26 cellular contexts compared by ENCODE assay signal in the genomic region with DNA sequence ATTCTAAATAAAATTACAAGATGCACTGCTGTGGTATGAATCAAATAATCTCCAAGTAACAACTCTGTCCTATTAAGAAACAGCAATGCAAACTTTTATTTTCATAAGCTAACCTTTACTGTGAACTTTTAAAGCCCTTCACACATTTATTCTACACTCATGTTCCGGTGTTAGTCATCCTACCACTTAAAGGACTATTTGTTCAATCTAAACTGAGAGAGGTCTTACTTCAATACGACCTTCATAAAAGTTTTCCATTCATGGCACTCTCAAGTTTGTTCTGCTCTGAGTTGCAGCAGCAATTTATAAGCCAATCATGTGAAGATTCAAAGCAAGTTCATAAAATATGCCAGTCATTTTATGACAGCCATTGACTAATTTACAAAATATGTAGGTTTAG. TPM values are rescaled to one million over a fixed set of nuclear protein-coding genes. Genes with fewer than 3 reads are reported as not detected.
DNase-seq lines count a peak whose midpoint lies in the region; ATAC-seq, FAIRE-seq and TF ChIP-seq lines count a peak whose summit lies in the region.
"Had no signal": no experiment of that assay in that cellular context is flagged by ENCODE, and none has a peak within 500 bp of the region (broad histone marks: within the 10 kb centered on the region; RNA-seq: fewer than 3 reads in every experiment).

No MANE protein-coding gene starts in this region.

- no peak overlapping the region for H3K4me3 ChIP-seq in A549
- H3K4me3 ChIP-seq in HAP-1 = no peak overlapping the region
- H3K4me3 ChIP-seq: colonic mucosa, mucosa of descending colon, prostate gland, SK-N-MC had no signal

- 18% methylated on average over 2 of the region's 2 CpGs for WGBS in A549 (ENCODE audit: missing lambda C conversion rate)

- TF ChIP-seq RAD21 in A549 (conservative IDR thresholded peaks at IDR 0.05 in 1 of 2, IDR thresholded peaks at IDR 0.05 in 1 of 2) = no peak

- peak overlapping the region; percentile 49 for H3K27ac Mint-ChIP-seq in CD4-positive, alpha-beta T cell
- H3K27ac Mint-ChIP-seq in activated CD4-positive, alpha-beta memory T cell treated with anti-CD3 and anti-CD28 coated beads for 36 hours = peak overlapping the region; percentile 74
- H3K27ac Mint-ChIP-seq: WTC11 had no signal

- no peaks in the 10 kb centered on the region for H3K27me3 Mint-ChIP-seq in CD4-positive, alpha-beta T cell
- H3K27me3 Mint-ChIP-seq in activated CD4-positive, alpha-beta memory T cell treated with anti-CD3 and anti-CD28 coated beads for 36 hours = no peaks in the 10 kb centered on the region

- H3K4me1 Mint-ChIP-seq in CD4-positive, alpha-beta T cell (ENCODE audit: low read depth) = peaks cover 61% of the 10 kb centered on the region
- H3K4me1 Mint-ChIP-seq in activated CD4-positive, alpha-beta memory T cell treated with anti-CD3 and anti-CD28 coated beads for 36 hours (ENCODE audit: low read depth) = peaks cover 44% of the 10 kb centered on the region

- no peak for FAIRE-seq in A549 (lab: Jason Lieb, UNC)
- FAIRE-seq in frontal cortex (lab: Jason Lieb, UNC) = no peak
- FAIRE-seq: endometrium had no signal

- in situ Hi-C loops in HAP-1 (cut with MboI; ENCODE audit: low sequenced_read_pairs) = no loop called here

- H3K27ac ChIP-seq in A549 = no peak overlapping the region
- H3K27ac ChIP-seq in CD4-positive, alpha-beta T cell (ENCODE audit: low read depth, low read length) = no peak overlapping the region
- H3K27ac ChIP-seq: colonic mucosa, prostate gland, SK-N-MC had no signal

- no peaks in the 10 kb centered on the region for H3K9me3 ChIP-seq in A549
- H3K9me3 ChIP-seq in CD4-positive, alpha-beta T cell (ENCODE audit: control insufficient read depth, low read length) = no peaks in the 10 kb centered on the region
- no peaks in the 10 kb centered on the region for H3K9me3 ChIP-seq in HAP-1
- H3K9me3 ChIP-seq: Caco-2, colonic mucosa, mucosa of descending colon, prostate gland had no signal

- CTCF ChIA-PET in A549 (lab: Yijun Ruan, JAX) = no interaction called here
- CTCF ChIA-PET in CD4-positive, alpha-beta T cell (lab: Charles Lee) = no interaction called here
- CTCF ChIA-PET in activated CD4-positive, alpha-beta memory T cell treated with anti-CD3 and anti-CD28 coated beads for 36 hours (lab: Charles Lee) = interaction anchor here (0.8 to 1.8 kb wide), 2 partner anchors 38 to 132 kb away, joined by 4 to 5 read pairs; no protein-coding TSS in a partner anchor

- TF ChIP-seq CTCF in A549 (IDR thresholded peaks at IDR 0.05) = no peak
- no peak for TF ChIP-seq CTCF in CD4-positive, alpha-beta T cell (IDR thresholded peaks at IDR 0.05)

- intact Hi-C loops in CD4-positive, alpha-beta T cell (cut with DNase I, micrococcal nuclease) = loop anchor here in 1 of 2 experiments (5.0 kb wide), 1 partner anchor 227 kb away; a partner anchor contains a TSS
- intact Hi-C loops in activated CD4-positive, alpha-beta memory T cell treated with anti-CD3 and anti-CD28 coated beads for 36 hours (cut with micrococcal nuclease) = loop anchor here (2.0 to 10.0 kb wide), 4 partner anchors 78 to 867 kb away; no protein-coding TSS in a partner anchor

- ATAC-seq in A549 = no peak
- no peak for ATAC-seq in CD4-positive, alpha-beta T cell (ENCODE audit: poor library complexity)
- no peak for ATAC-seq in HG03457 (IDR thresholded peaks at IDR 0.05; ENCODE audit: unreplicated experiment)
- ATAC-seq: mucosa of descending colon, WTC11 had no signal

- peak overlapping the region; percentile 23; the same call in 1 of the 3 replicates for H3K4me2 ChIP-seq in A549

- no peaks in the 10 kb centered on the region for H3K36me3 ChIP-seq in HAP-1 (replicated peaks)
- H3K36me3 ChIP-seq: colonic mucosa, prostate gland had no signal

- peaks cover 83% of the 10 kb centered on the region for H3K36me3 Mint-ChIP-seq in CD4-positive, alpha-beta T cell (ENCODE audit: low read depth)
- H3K36me3 Mint-ChIP-seq in activated CD4-positive, alpha-beta memory T cell treated with anti-CD3 and anti-CD28 coated beads for 36 hours = peaks cover 25% of the 10 kb centered on the region

- POLR2A ChIA-PET in A549 (lab: Yijun Ruan, JAX) = no interaction called here
- POLR2A ChIA-PET in CD4-positive, alpha-beta T cell (lab: Charles Lee) = interaction anchor here (1.4 kb wide), 1 partner anchor 229 kb away, joined by 3 read pairs; a partner anchor contains a TSS
- POLR2A ChIA-PET in activated CD4-positive, alpha-beta memory T cell treated with anti-CD3 and anti-CD28 coated beads for 36 hours (lab: Charles Lee) = interaction anchor here (0.9 kb wide), 1 partner anchor 11 kb away, joined by 4 read pairs; no protein-coding TSS in a partner anchor

- H3K27me3 ChIP-seq in CD4-positive, alpha-beta T cell (ENCODE audit: control insufficient read depth, insufficient read depth, low read length) = no peaks in the 10 kb centered on the region
- no peaks in the 10 kb centered on the region for H3K27me3 ChIP-seq in HAP-1 (ENCODE audit: low read depth)
- H3K27me3 ChIP-seq: colonic mucosa had no signal

- no peak for TF ChIP-seq EP300 in A549 (IDR thresholded peaks at IDR 0.05)

- no peak for TF ChIP-seq POLR2A in A549 (IDR thresholded peaks at IDR 0.05; ENCODE audit: low read length)

- H3K9me3 Mint-ChIP-seq in CD4-positive, alpha-beta T cell = no peaks in the 10 kb centered on the region
- no peaks in the 10 kb centered on the region for H3K9me3 Mint-ChIP-seq in activated CD4-positive, alpha-beta memory T cell treated with anti-CD3 and anti-CD28 coated beads for 36 hours
- H3K9me3 Mint-ChIP-seq: T-helper 2 cell treated with Interferon-gamma antibody and Interleukin-4, amounts not matched to agents 5 μg/mL and 100 μg/mL, for 36 hours; WTC11 had no signal

- H3K4me1 ChIP-seq in A549 = peaks cover 12% of the 10 kb centered on the region; the same call in 1 of the 3 replicates
- H3K4me1 ChIP-seq in HAP-1 = no peaks in the 10 kb centered on the region
- H3K4me1 ChIP-seq: Caco-2, colonic mucosa, prostate gland had no signal

- DNase-seq in A549 (ENCODE audit: low read depth in 1 of 2, low spot score in 1 of 2) = no peak
- no peak for DNase-seq in CD4-positive, alpha-beta T cell
- no peak for DNase-seq in activated CD4-positive, alpha-beta memory T cell treated with anti-CD3 and anti-CD28 coated beads for 36 hours
- peak; percentile 52 for DNase-seq in dermis blood vessel endothelial cell
- no peak for DNase-seq in frontal cortex (ENCODE audit: low spot score in 2 of 2)
- DNase-seq in mesenteric fat pad (ENCODE audit: low spot score) = no peak
- no peak for DNase-seq in HAP-1 (ENCODE audit: low spot score in 2 of 2)
- DNase-seq: activated gamma-delta T cell treated with Interleukin-2 at 50 U/mL for 16 hours, AML-193, Caco-2, colonic mucosa, H7, Kasumi-1, mucosa of descending colon, NCI-H1048, NCI-H2029, NCI-H345, substantia nigra had no signal

- peak overlapping the region; percentile 68 for H3K4me3 Mint-ChIP-seq in CD4-positive, alpha-beta T cell
- no peak overlapping the region for H3K4me3 Mint-ChIP-seq in activated CD4-positive, alpha-beta memory T cell treated with anti-CD3 and anti-CD28 coated beads for 36 hours
- H3K4me3 Mint-ChIP-seq: WTC11 had no signal

TF ChIP-seq in A549, 52 proteins besides CTCF, POLR2A, EP300 and RAD21:
- no peak for TF ChIP-seq FOXS1 (CRISPR knock-in tag; IDR thresholded peaks at IDR 0.05)
- TF ChIP-seq BHLHE40 (IDR thresholded peaks at IDR 0.05; ENCODE audit: low read depth, low read length) = no peak
- TF ChIP-seq RFX5 (IDR thresholded peaks at IDR 0.05) = no peak
- TF ChIP-seq HOXA7 (CRISPR knock-in tag; IDR thresholded peaks at IDR 0.05) = no peak
- TF ChIP-seq HEYL (CRISPR knock-in tag; IDR thresholded peaks at IDR 0.05) = no peak
- TF ChIP-seq SMC3 (IDR thresholded peaks at IDR 0.05) = no peak

RNA-seq across cellular contexts. Expression of a gene that starts 4.8 kb away (rescaled TPM):
- polyA plus RNA-seq in A549 (2011; rRNA removed) (12.3 and 12.5 TPM in 2 replicates), A549 (2017; fragmentation: RNase III; extraction: RNeasy Plus Mini Kit Qiagen cat#74134 plus additional on column Dnase treatment) (2.8 to 3.1 TPM (median 2.9 TPM) in 3 replicates)
- polyA plus RNA-seq in A549 (2012; cell fraction: cytosol; rRNA removed) = 2.0 TPM in 2 replicates
- polyA plus RNA-seq in A549 (2012; cell fraction: nucleus; rRNA removed) = 3.3 and 4.1 TPM in 2 replicates
- 32.2 and 33.0 TPM in 2 replicates for polyA minus RNA-seq in A549 (2011; rRNA and poly(A)+ RNA removed)
- total RNA-seq in CD4-positive, alpha-beta T cell = 10 to 100 TPM; 82.9 to 87.1 TPM
- 10 to 100 TPM; 16.0 to 18.3 TPM for total RNA-seq in activated CD4-positive, alpha-beta memory T cell treated with anti-CD3 and anti-CD28 coated beads for 36 hours
- total RNA-seq in dermis blood vessel endothelial cell (0.17 and 19.0 TPM in 2 replicates), frontal cortex (25.3 TPM), mesenteric fat pad (not detected)
- total RNA-seq: Caco-2, Daoy, H7, urinary bladder had no signal
